9 cellular contexts compared by ENCODE assay signal in genomic region chr14:101119830-101120571, GRCh38.
DNase-seq lines count a peak whose midpoint lies in the region; ATAC-seq and TF ChIP-seq lines count a peak whose summit lies in the region.
"Had no signal": no experiment of that assay in that cellular context is flagged by ENCODE, and none has a peak within 500 bp of the region (broad histone marks: within the 10 kb centered on the region; RNA-seq: fewer than 3 reads in every experiment).

No MANE protein-coding gene starts in this region.

- H3K27me3 ChIP-seq in IMR-90 (ENCODE audit: control insufficient read depth, insufficient read depth, low read length) = peaks cover 15% of the 10 kb centered on the region; the same call in 1 of the 2 replicates
- H3K27me3 ChIP-seq in stomach = no peaks in the 10 kb centered on the region

- H4K91ac ChIP-seq in IMR-90 (ENCODE audit: insufficient read depth, low read depth, low read length) = no peak overlapping the region

- H3K36me3 Mint-ChIP-seq in brain (no peaks in the 10 kb centered on the region), memory B cell (no peaks in the 10 kb centered on the region)

- no peak overlapping the region for H3K23ac ChIP-seq in IMR-90 (ENCODE audit: low read depth, low read length)

- POLR2A ChIA-PET in IMR-90 (lab: Charles Lee; ENCODE audit: unreplicated experiment) = no interaction called here

- H4K5ac ChIP-seq in IMR-90 (ENCODE audit: low read depth, low read length) = no peak overlapping the region

- H2BK15ac ChIP-seq in IMR-90 (ENCODE audit: low read depth, low read length) = no peak overlapping the region

- H3K9ac ChIP-seq in IMR-90 (ENCODE audit: low read depth, low read length) = no peak overlapping the region

- H3K4me2 ChIP-seq in IMR-90 (ENCODE audit: low read depth, low read length) = no peak overlapping the region

- H3K36me3 ChIP-seq in IMR-90 (ENCODE audit: control insufficient read depth, insufficient read depth, low read length) (no peaks in the 10 kb centered on the region), stomach (no peaks in the 10 kb centered on the region)

- TF ChIP-seq EP300 in stomach (IDR thresholded peaks at IDR 0.05) = no peak

- TF ChIP-seq POLR2A in IMR-90 (IDR thresholded peaks at IDR 0.05; ENCODE audit: low read depth, low read length) (no peak), stomach (IDR thresholded peaks at IDR 0.05) (no peak)

- no peak overlapping the region for H2BK20ac ChIP-seq in IMR-90 (ENCODE audit: low read depth, low read length)

- intact Hi-C loops in IMR-90 (cut with micrococcal nuclease) (no loop called here), stomach (cut with DNase I; ENCODE audit: low total_unique reads) (no loop called here)

- H3K79me1 ChIP-seq in IMR-90 (ENCODE audit: low read depth in 1 of 2, low read length in 2 of 2) = no peaks in the 10 kb centered on the region

- H3K4me3 ChIP-seq in IMR-90 (ENCODE audit: insufficient read depth, low read depth, low read length) (no peak overlapping the region), stomach (peak overlapping the region in 3 of 4 donors; percentile 4 to 27 (median 5))

- no peaks in the 10 kb centered on the region for H4K20me1 ChIP-seq in IMR-90 (ENCODE audit: insufficient read depth, low read length)

- H3K9me3 ChIP-seq in IMR-90 (ENCODE audit: control insufficient read depth, insufficient read depth, low read length) (no peaks in the 10 kb centered on the region), stomach (no peaks in the 10 kb centered on the region)

- H4K8ac ChIP-seq in IMR-90 (ENCODE audit: low read depth in 2 of 2, low read length in 2 of 2) = no peak overlapping the region

- H2BK120ac ChIP-seq in IMR-90 (ENCODE audit: low read depth, low read length) = no peak overlapping the region

- dilution Hi-C loops in IMR-90 (cut with HindIII; ENCODE audit: low sequenced_read_pairs, unreplicated experiment) = no loop called here

- no peak overlapping the region for H3K27ac ChIP-seq in IMR-90 (ENCODE audit: insufficient read depth, low read length)
- H3K27ac ChIP-seq in stomach = peak overlapping the region in 2 of 5 donors; percentile 42 to 74

- no TSS peak for BruUV-seq in IMR-90 (replicated peaks; lab: Mats Ljungman, UMichigan)

- H3K56ac ChIP-seq in IMR-90 (ENCODE audit: extremely low read depth, insufficient read depth, low read length) = no peak overlapping the region

- CTCF ChIA-PET in IMR-90 (lab: Yijun Ruan, JAX) = no interaction called here

- peak overlapping the region; percentile 42 for H2AK9ac ChIP-seq in IMR-90 (replicated peaks; ENCODE audit: low read depth, low read length, poor library complexity)

- TF ChIP-seq CTCF in IMR-90 (conservative IDR thresholded peaks at IDR 0.05; ENCODE audit: low read depth, low read length) = no peak
- no peak for TF ChIP-seq CTCF in brain (conservative IDR thresholded peaks at IDR 0.05)
- no peak for TF ChIP-seq CTCF in stomach (IDR thresholded peaks at IDR 0.05)

- no peak overlapping the region for H2AK5ac ChIP-seq in IMR-90 (ENCODE audit: low read depth, low read length)

- WGBS in IMR-90 (ENCODE audit: extremely low coverage in 2 of 2, insufficient read length in 1 of 2), 2 experiments = 44% methylated on average over 6 of the region's 20 CpGs; no CpG with 5 or more reads in 1 of the 2 experiments
- 46 to 57% (median 55%) methylated on average over 16 to 20 of the region's 20 CpGs for WGBS in stomach, 5 donors

- DNase-seq in IMR-90 (peak; percentile 11), memory B cell (ENCODE audit: low spot score in 2 of 2) (no peak), stomach (peak; percentile 22), NCI-H1417 (lab: John Stamatoyannopoulos, UW) (no peak)
- DNase-seq: NCI-H524 treated with DMSO at 0.1 percent for 48 hours had no signal

- no peak for ATAC-seq in IMR-90 (ENCODE audit: low read depth)
- ATAC-seq in memory B cell (ENCODE audit: low read depth) = no peak
- ATAC-seq in HG02678 (IDR thresholded peaks at IDR 0.05; ENCODE audit: unreplicated experiment) = no peak
- no peak for ATAC-seq in HG02798 (IDR thresholded peaks at IDR 0.05; ENCODE audit: poor library complexity, unreplicated experiment)
- ATAC-seq in HG02642 (IDR thresholded peaks at IDR 0.05; ENCODE audit: poor library complexity, unreplicated experiment) = no peak

- no peak for TF ChIP-seq RAD21 in IMR-90 (IDR thresholded peaks at IDR 0.05; ENCODE audit: low read length)

- no peak overlapping the region for H2BK5ac ChIP-seq in IMR-90 (ENCODE audit: low read depth, low read length, poor library complexity, severe bottlenecking)

- H3K9me3 Mint-ChIP-seq in brain = no peaks in the 10 kb centered on the region
- peaks cover 6% of the 10 kb centered on the region for H3K9me3 Mint-ChIP-seq in memory B cell

- H3K27ac Mint-ChIP-seq in brain = peak overlapping the region in 3 of 5 experiments; percentile 68 to 85 (median 74)
- H3K27ac Mint-ChIP-seq in memory B cell = peak overlapping the region; percentile 12

- H3K4me1 Mint-ChIP-seq in brain (peaks cover 59% of the 10 kb centered on the region), memory B cell (peaks cover 16% of the 10 kb centered on the region)

- in situ Hi-C loops in IMR-90 (cut with MboI; ENCODE audit: low sequenced_read_pairs) = no loop called here

- no peaks in the 10 kb centered on the region for H3K4me1 ChIP-seq in IMR-90 (ENCODE audit: control insufficient read depth, insufficient read depth, low read length)
- H3K4me1 ChIP-seq in stomach = no peaks in the 10 kb centered on the region

- no peaks in the 10 kb centered on the region for H3K9me1 ChIP-seq in IMR-90 (ENCODE audit: insufficient read depth, low read length)

- no peak overlapping the region for H3K4ac ChIP-seq in IMR-90 (ENCODE audit: low read depth, low read length)

- no peak overlapping the region for H3K18ac ChIP-seq in IMR-90 (ENCODE audit: low read depth, low read length)

- peaks cover 20% of the 10 kb centered on the region for H3K27me3 Mint-ChIP-seq in brain
- H3K27me3 Mint-ChIP-seq in memory B cell = peaks cover 5% of the 10 kb centered on the region

- no peak overlapping the region for H3K14ac ChIP-seq in IMR-90 (replicated peaks; ENCODE audit: low read depth, low read length)

- H3K4me3 Mint-ChIP-seq in brain (peak overlapping the region in 1 of 5 experiments; percentile 14), memory B cell (peak overlapping the region; percentile 84)

- no peak overlapping the region for H2AFZ ChIP-seq in IMR-90 (replicated peaks; ENCODE audit: low read length, poor library complexity)

TF ChIP-seq in IMR-90, 13 proteins besides CTCF, POLR2A, EP300 and RAD21:
- TF ChIP-seq MXI1 (IDR thresholded peaks at IDR 0.05; ENCODE audit: borderline replicate concordance, low read depth, low read length) = no peak
- no peak for TF ChIP-seq FOS (IDR thresholded peaks at IDR 0.05; ENCODE audit: low read depth, low read length)
- TF ChIP-seq SMC3 (IDR thresholded peaks at IDR 0.05; ENCODE audit: low read depth, low read length) = no peak
- TF ChIP-seq USF2 (IDR thresholded peaks at IDR 0.05; ENCODE audit: low read depth, low read length) = no peak
- no peak for TF ChIP-seq RCOR1 (IDR thresholded peaks at IDR 0.05; ENCODE audit: insufficient replicate concordance, low read length)
- no peak for TF ChIP-seq RFX5 (IDR thresholded peaks at IDR 0.05; ENCODE audit: low read depth, low read length)
- no peak for TF ChIP-seq MAFK (IDR thresholded peaks at IDR 0.05; ENCODE audit: low read depth, low read length)
- no peak for TF ChIP-seq MAZ (IDR thresholded peaks at IDR 0.05; ENCODE audit: borderline replicate concordance, low read depth, low read length)
- no peak for TF ChIP-seq NFE2L2 (IDR thresholded peaks at IDR 0.05; ENCODE audit: low read depth, low read length)
- TF ChIP-seq CEBPB (IDR thresholded peaks at IDR 0.05; ENCODE audit: low read depth, low read length) = no peak

Comparison
In these comparisons a context has a peak if more than half of its experiments do, and no peak if none do; other contexts are left out.
1. DNase-seq: peak in IMR-90 (single experiment) and stomach (single experiment); none in memory B cell (0 of 2) and NCI-H1417 (0 of 3).